ENCODE assay signal across 2 cellular contexts in the genomic region with DNA sequence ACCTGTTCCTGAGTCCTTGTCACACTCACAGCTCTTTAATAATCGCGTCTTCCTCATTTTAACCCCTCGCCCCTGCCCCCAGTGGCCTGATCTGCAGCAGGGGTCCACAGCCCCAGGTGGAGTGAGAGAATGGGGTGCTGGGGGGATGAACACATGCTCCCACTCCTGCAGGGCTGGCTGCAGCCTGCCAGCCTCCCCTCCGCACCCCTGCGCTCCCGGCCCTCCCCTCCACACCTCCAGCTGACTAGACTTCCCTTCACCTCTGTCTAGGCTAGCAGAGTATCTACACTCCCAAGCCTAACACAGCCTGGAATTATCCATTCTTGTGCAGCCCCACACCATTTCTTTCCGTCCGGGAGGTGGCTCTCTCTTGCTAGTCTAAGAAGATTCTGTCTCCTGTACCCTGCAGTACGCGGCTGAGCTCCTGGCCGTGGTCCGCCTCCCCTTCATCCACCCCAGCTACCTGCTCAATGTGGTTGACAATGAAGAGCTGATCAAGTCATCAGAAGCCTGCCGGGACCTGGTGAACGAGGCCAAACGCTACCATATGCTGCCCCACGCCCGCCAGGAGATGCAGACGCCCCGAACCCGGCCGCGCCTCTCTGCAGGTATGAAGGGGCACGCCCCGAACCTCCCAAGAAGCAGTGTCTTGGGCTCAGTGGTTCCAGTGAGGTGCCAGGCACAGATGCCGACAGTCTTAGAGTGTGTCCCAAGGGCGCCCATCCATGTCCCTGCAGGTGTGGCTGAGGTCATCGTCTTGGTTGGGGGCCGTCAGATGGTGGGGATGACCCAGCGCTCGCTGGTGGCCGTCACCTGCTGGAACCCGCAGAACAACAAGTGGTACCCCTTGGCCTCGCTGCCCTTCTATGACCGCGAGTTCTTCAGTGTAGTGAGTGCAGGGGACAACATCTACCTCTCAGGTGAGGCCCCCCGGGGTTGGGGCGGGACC.
TF ChIP-seq lines count a peak whose summit lies in the region.

No MANE protein-coding gene starts in this region.

TF ChIP-seq in SK-N-SH, 30 proteins besides CTCF, POLR2A, EP300 and RAD21 (continued from another document):
- TF ChIP-seq, protein P1, sequence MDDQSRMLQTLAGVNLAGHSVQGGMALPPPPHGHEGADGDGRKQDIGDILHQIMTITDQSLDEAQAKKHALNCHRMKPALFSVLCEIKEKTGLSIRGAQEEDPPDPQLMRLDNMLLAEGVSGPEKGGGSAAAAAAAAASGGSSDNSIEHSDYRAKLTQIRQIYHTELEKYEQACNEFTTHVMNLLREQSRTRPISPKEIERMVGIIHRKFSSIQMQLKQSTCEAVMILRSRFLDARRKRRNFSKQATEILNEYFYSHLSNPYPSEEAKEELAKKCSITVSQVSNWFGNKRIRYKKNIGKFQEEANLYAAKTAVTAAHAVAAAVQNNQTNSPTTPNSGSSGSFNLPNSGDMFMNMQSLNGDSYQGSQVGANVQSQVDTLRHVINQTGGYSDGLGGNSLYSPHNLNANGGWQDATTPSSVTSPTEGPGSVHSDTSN (IDR thresholded peaks at IDR 0.05) = no peak
- TF ChIP-seq, protein P2, sequence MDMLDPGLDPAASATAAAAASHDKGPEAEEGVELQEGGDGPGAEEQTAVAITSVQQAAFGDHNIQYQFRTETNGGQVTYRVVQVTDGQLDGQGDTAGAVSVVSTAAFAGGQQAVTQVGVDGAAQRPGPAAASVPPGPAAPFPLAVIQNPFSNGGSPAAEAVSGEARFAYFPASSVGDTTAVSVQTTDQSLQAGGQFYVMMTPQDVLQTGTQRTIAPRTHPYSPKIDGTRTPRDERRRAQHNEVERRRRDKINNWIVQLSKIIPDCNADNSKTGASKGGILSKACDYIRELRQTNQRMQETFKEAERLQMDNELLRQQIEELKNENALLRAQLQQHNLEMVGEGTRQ (IDR thresholded peaks at IDR 0.05; ENCODE audit: borderline replicate concordance, low read depth, low read length) = no peak
- TF ChIP-seq, protein P3, sequence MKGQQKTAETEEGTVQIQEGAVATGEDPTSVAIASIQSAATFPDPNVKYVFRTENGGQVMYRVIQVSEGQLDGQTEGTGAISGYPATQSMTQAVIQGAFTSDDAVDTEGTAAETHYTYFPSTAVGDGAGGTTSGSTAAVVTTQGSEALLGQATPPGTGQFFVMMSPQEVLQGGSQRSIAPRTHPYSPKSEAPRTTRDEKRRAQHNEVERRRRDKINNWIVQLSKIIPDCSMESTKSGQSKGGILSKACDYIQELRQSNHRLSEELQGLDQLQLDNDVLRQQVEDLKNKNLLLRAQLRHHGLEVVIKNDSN (IDR thresholded peaks at IDR 0.05; ENCODE audit: borderline replicate concordance, low read depth) = no peak
TF ChIP-seq in SK-N-SH: peak in this region for 0.

TF ChIP-seq in SK-N-SH treated with all-trans-retinoic acid at 6 μM for 48 hours, 23 proteins besides CTCF, POLR2A, EP300 and RAD21:
- TF ChIP-seq, protein P4, sequence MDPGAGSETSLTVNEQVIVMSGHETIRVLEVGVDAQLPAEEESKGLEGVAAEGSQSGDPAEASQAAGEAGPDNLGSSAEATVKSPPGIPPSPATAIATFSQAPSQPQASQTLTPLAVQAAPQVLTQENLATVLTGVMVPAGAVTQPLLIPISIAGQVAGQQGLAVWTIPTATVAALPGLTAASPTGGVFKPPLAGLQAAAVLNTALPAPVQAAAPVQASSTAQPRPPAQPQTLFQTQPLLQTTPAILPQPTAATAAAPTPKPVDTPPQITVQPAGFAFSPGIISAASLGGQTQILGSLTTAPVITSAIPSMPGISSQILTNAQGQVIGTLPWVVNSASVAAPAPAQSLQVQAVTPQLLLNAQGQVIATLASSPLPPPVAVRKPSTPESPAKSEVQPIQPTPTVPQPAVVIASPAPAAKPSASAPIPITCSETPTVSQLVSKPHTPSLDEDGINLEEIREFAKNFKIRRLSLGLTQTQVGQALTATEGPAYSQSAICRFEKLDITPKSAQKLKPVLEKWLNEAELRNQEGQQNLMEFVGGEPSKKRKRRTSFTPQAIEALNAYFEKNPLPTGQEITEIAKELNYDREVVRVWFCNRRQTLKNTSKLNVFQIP (CRISPR knock-in tag; IDR thresholded peaks at IDR 0.05; ENCODE audit: borderline replicate concordance, low read depth) = no peak
- TF ChIP-seq, protein P5, sequence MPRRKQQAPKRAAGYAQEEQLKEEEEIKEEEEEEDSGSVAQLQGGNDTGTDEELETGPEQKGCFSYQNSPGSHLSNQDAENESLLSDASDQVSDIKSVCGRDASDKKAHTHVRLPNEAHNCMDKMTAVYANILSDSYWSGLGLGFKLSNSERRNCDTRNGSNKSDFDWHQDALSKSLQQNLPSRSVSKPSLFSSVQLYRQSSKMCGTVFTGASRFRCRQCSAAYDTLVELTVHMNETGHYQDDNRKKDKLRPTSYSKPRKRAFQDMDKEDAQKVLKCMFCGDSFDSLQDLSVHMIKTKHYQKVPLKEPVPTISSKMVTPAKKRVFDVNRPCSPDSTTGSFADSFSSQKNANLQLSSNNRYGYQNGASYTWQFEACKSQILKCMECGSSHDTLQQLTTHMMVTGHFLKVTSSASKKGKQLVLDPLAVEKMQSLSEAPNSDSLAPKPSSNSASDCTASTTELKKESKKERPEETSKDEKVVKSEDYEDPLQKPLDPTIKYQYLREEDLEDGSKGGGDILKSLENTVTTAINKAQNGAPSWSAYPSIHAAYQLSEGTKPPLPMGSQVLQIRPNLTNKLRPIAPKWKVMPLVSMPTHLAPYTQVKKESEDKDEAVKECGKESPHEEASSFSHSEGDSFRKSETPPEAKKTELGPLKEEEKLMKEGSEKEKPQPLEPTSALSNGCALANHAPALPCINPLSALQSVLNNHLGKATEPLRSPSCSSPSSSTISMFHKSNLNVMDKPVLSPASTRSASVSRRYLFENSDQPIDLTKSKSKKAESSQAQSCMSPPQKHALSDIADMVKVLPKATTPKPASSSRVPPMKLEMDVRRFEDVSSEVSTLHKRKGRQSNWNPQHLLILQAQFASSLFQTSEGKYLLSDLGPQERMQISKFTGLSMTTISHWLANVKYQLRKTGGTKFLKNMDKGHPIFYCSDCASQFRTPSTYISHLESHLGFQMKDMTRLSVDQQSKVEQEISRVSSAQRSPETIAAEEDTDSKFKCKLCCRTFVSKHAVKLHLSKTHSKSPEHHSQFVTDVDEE (CRISPR knock-in tag; IDR thresholded peaks at IDR 0.05) = no peak
- no peak for TF ChIP-seq ZC3H10 (CRISPR knock-in tag; IDR thresholded peaks at IDR 0.05)
